Comparison of ENCODE assay signal across 15 cellular contexts in the genomic region with DNA sequence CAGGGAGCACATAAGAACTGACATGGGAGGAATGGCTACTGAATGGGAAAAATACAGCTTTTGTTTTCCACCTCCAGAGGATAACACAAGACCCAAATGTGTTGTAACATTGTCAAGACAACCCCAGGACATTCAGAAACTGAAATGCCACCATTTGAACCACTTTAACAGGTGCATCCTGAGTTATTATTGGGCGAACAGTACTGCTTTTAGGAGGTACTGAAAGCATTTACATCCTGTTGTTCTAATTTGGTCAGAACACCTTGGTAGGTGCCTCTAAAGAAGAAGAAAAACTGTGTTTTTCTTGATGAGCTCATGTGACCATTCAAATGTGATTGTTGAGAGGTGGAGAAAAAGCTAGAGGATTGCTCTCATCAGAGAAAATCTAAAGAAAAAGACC. TPM values are rescaled to one million over a fixed set of nuclear protein-coding genes. Genes with fewer than 3 reads are reported as not detected.
DNase-seq lines count a peak whose midpoint lies in the region; ATAC-seq and TF ChIP-seq lines count a peak whose summit lies in the region.
"Had no signal": no experiment of that assay in that cellular context is flagged by ENCODE, and none has a peak within 500 bp of the region (broad histone marks: within the 10 kb centered on the region; RNA-seq: fewer than 3 reads in every experiment).

No MANE protein-coding gene starts in this region.

- H3K9me3 ChIP-seq in T-helper 17 cell (ENCODE audit: control insufficient read depth, low read length, poor library complexity, severe bottlenecking), result no peaks in the 10 kb centered on the region
- no peaks in the 10 kb centered on the region for H3K9me3 ChIP-seq in Peyer's patch

- in situ Hi-C loops in ACHN (cut with HindIII; ENCODE audit: low pct_ligation_motif_present, low pct_unique_long_range_greater_than_20kb, low sequenced_read_pairs), result no loop called here

- H3K4me3 Mint-ChIP-seq in T-helper 17 cell (no peak overlapping the region), endothelial cell (ENCODE audit: unreplicated experiment) (no peak overlapping the region)
- H3K4me3 Mint-ChIP-seq: activated CD4-positive, alpha-beta T cell treated with anti-CD3 and anti-CD28 coated beads, Interleukin-2, amount 10 ng/mL, durations not matched to agents 24 days and 14 days; activated naive CD8-positive, alpha-beta T cell had no signal

- no peak for TF ChIP-seq POLR2A in Peyer's patch (IDR thresholded peaks at IDR 0.05)

- H3K27me3 ChIP-seq in Peyer's patch (no peaks in the 10 kb centered on the region), dorsolateral prefrontal cortex (no peaks in the 10 kb centered on the region)

- no peak for DNase-seq in T-helper 17 cell
- DNase-seq in endothelial cell (ENCODE audit: low spot score), result no peak
- DNase-seq in ACHN, result no peak
- DNase-seq in Peyer's patch, result no peak
- no peak for DNase-seq in dorsolateral prefrontal cortex
- DNase-seq: activated CD4-positive, alpha-beta T cell treated with anti-CD3 and anti-CD28 coated beads, Interleukin-2, amount 10 ng/mL, durations not matched to agents 24 days and 14 days; Calu3; NCI-H2171 treated with DMSO at 0.1 percent for 48 hours; posterior cingulate gyrus; SHP77 had no signal

- H3K9me3 Mint-ChIP-seq in endothelial cell (ENCODE audit: unreplicated experiment), result no peaks in the 10 kb centered on the region
- H3K9me3 Mint-ChIP-seq: activated CD4-positive, alpha-beta T cell treated with anti-CD3 and anti-CD28 coated beads, Interleukin-2, amount 10 ng/mL, durations not matched to agents 24 days and 14 days had no signal

- H3K4me1 ChIP-seq in Peyer's patch, result no peaks in the 10 kb centered on the region

- no peaks in the 10 kb centered on the region for H3K36me3 ChIP-seq in Peyer's patch

- no peak for TF ChIP-seq CTCF in endothelial cell (IDR thresholded peaks at IDR 0.05; ENCODE audit: unreplicated experiment)
- TF ChIP-seq CTCF in Peyer's patch (IDR thresholded peaks at IDR 0.05), result no peak
- TF ChIP-seq CTCF in dorsolateral prefrontal cortex (IDR thresholded peaks at IDR 0.05 in 54 of 56, conservative IDR thresholded peaks at IDR 0.05 in 2 of 56; ENCODE audit: low read depth in 1 of 56, partially characterized antibody in 56 of 56), result no peak

- H3K27ac ChIP-seq in Peyer's patch (peak overlapping the region in 2 of 4 donors; percentile 14 to 66), dorsolateral prefrontal cortex (no peak overlapping the region)

- ATAC-seq in GM18867 (IDR thresholded peaks at IDR 0.05; ENCODE audit: unreplicated experiment), result peak; percentile 87
- peak; percentile 90 for ATAC-seq in GM21528 (IDR thresholded peaks at IDR 0.05; ENCODE audit: low FRiP score, unreplicated experiment)
- peak; percentile 90 for ATAC-seq in HG03095 (IDR thresholded peaks at IDR 0.05; ENCODE audit: unreplicated experiment)
- ATAC-seq in T-helper 17 cell, result peak; percentile 49
- ATAC-seq: K562 had no signal

- intact Hi-C loops in dorsolateral prefrontal cortex (cut with DNase I), result loop anchor here in 1 of 2 donors (10.0 kb wide), 1 partner anchor 192 kb away; a partner anchor contains a TSS

- no peaks in the 10 kb centered on the region for H3K27me3 Mint-ChIP-seq in T-helper 17 cell
- no peaks in the 10 kb centered on the region for H3K27me3 Mint-ChIP-seq in endothelial cell (ENCODE audit: unreplicated experiment)
- H3K27me3 Mint-ChIP-seq: activated naive CD8-positive, alpha-beta T cell had no signal

- H3K27ac Mint-ChIP-seq in T-helper 17 cell (peak overlapping the region; percentile 19), endothelial cell (ENCODE audit: unreplicated experiment) (no peak overlapping the region)
- H3K27ac Mint-ChIP-seq: activated CD4-positive, alpha-beta T cell treated with anti-CD3 and anti-CD28 coated beads, Interleukin-2, amount 10 ng/mL, durations not matched to agents 24 days and 14 days; activated naive CD8-positive, alpha-beta T cell had no signal

- H3K4me3 ChIP-seq in Peyer's patch (no peak overlapping the region), dorsolateral prefrontal cortex (no peak overlapping the region)
- H3K4me3 ChIP-seq: K562 had no signal

- H3K4me1 Mint-ChIP-seq in T-helper 17 cell (no peaks in the 10 kb centered on the region), endothelial cell (ENCODE audit: unreplicated experiment) (no peaks in the 10 kb centered on the region)
- H3K4me1 Mint-ChIP-seq: activated CD4-positive, alpha-beta T cell treated with anti-CD3 and anti-CD28 coated beads, Interleukin-2, amount 10 ng/mL, durations not matched to agents 24 days and 14 days had no signal

- H3K36me3 Mint-ChIP-seq in T-helper 17 cell (ENCODE audit: low read depth) (no peaks in the 10 kb centered on the region), endothelial cell (ENCODE audit: low read depth, unreplicated experiment) (no peaks in the 10 kb centered on the region)
- H3K36me3 Mint-ChIP-seq: activated naive CD8-positive, alpha-beta T cell had no signal

RNA-seq across cellular contexts. Expression of a gene that starts 6.4 kb away (rescaled TPM):
- total RNA-seq in T-helper 17 cell (10 to 100 TPM; 18.6 to 19.8 TPM), endothelial cell (ENCODE audit: unreplicated experiment) (110 TPM), Peyer's patch (100 to 1,000 TPM in 1 of 4 donors, 10 to 100 TPM in 3; 61.7 to 131 (median 87.3) TPM), dorsolateral prefrontal cortex (10 to 100 TPM; 15.5 to 55.1 (median 26.9) TPM)
